Comparison of ENCODE assay signal across 1 cellular context in the genomic region with DNA sequence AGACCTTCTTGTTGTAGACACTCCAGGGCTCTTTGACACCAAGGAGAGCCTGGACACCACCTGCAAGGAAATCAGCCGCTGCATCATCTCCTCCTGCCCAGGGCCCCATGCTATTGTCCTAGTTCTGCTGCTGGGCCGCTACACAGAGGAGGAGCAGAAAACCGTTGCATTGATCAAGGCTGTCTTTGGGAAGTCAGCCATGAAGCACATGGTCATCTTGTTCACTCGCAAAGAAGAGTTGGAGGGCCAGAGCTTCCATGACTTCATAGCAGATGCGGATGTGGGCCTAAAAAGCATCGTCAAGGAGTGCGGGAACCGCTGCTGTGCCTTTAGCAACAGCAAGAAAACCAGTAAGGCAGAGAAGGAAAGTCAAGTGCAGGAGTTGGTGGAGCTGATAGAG.
TF ChIP-seq lines count a peak whose summit lies in the region.

No MANE protein-coding gene starts in this region.

TF ChIP-seq in endothelial cell of umbilical vein, 7 proteins besides CTCF, POLR2A, EP300 and RAD21 (continued from another document):
- TF ChIP-seq, protein P1, sequence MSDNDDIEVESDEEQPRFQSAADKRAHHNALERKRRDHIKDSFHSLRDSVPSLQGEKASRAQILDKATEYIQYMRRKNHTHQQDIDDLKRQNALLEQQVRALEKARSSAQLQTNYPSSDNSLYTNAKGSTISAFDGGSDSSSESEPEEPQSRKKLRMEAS (IDR thresholded peaks at IDR 0.05; ENCODE audit: insufficient read depth, insufficient read length), result no peak
